ENCODE assay signal across 21 cellular contexts in the genomic region with DNA sequence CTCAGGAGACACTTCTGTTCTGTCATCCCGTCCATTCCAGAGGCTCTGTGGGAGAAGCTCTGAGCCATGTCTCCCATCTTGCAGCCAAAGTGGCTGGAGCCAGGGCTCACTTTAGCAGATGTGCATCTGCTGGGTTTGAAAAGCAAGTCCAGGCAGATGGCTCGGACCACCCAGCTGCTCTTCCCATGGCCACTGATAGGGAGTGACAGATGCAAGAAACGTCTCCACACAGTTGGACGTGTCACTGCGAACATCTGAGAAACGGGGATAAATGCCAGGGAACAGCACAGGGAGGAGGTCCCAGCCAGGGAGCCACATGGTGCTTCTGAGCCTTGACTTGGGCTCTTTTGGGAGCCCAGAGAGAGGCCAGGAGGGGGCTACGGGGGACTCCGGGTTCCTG.
"Had no signal": no experiment of that assay in that cellular context is flagged by ENCODE, and none has a peak within 500 bp of the region (broad histone marks: within the 10 kb centered on the region; RNA-seq: fewer than 3 reads in every experiment).

No MANE protein-coding gene starts in this region.

- H3K36me3 Mint-ChIP-seq: naive B cell had no signal

- H3K27ac ChIP-seq: ascending aorta, gastrocnemius medialis, pancreas, transverse colon, vagina had no signal

- H3K36me3 ChIP-seq: ascending aorta, breast epithelium, gastrocnemius medialis, heart left ventricle, pancreas, transverse colon, vagina had no signal

- H3K27me3 ChIP-seq: ascending aorta, pancreas, transverse colon, vagina had no signal

- H3K9me3 ChIP-seq: ascending aorta, breast epithelium, gastrocnemius medialis, heart left ventricle, mucosa of descending colon, pancreas, transverse colon, vagina had no signal

- H3K4me3 ChIP-seq: ascending aorta, breast epithelium, gastrocnemius medialis, heart left ventricle, mucosa of descending colon, pancreas, transverse colon, vagina had no signal

- H3K27ac Mint-ChIP-seq: activated CD4-positive, alpha-beta T cell treated with anti-CD3 and anti-CD28 coated beads, Interleukin-2, amount 10 ng/mL, durations not matched to agents 7 days and 5 days; naive B cell had no signal

- DNase-seq: activated CD4-positive, alpha-beta T cell treated with anti-CD3 and anti-CD28 coated beads, Interleukin-2, amount 10 ng/mL, durations not matched to agents 7 days and 5 days; activated CD8-positive, alpha-beta memory T cell treated with anti-CD3 and anti-CD28 coated beads, Interleukin-2, amount 50 U/mL, for 4 hours; activated effector memory CD4-positive, alpha-beta T cell treated with Interleukin-2 at 50 U/mL for 16 hours; activated naive CD4-positive, alpha-beta T cell treated with anti-CD3 and anti-CD28 coated beads, Interleukin-2, amount 50 U/mL, for 16 hours; activated T-cell treated with anti-CD3 and anti-CD28 coated beads, Interleukin-2, amount 50 U/mL, for 4 hours; cerebellar nuclear complex; effector CD4-positive, alpha-beta T cell; gastrocnemius medialis; immature natural killer cell; kidney glomerular epithelial cell; mesenchymal stem cell; naive B cell; stimulated activated CD8-positive, alpha-beta memory T cell treated with anti-CD3 and anti-CD28 coated beads, Interleukin-4, amount 100 ng/mL, for 48 hours; stimulated activated naive CD4-positive, alpha-beta T cell; transverse colon had no signal

- H3K9me3 Mint-ChIP-seq: activated CD4-positive, alpha-beta T cell treated with anti-CD3 and anti-CD28 coated beads, Interleukin-2, amount 10 ng/mL, durations not matched to agents 7 days and 5 days; activated T-cell treated with anti-CD3 and anti-CD28 coated beads, Interleukin-2, amount 50 U/mL, for 4 hours had no signal

- H3K4me3 Mint-ChIP-seq: activated CD4-positive, alpha-beta T cell treated with anti-CD3 and anti-CD28 coated beads, Interleukin-2, amount 10 ng/mL, durations not matched to agents 7 days and 5 days; activated T-cell treated with anti-CD3 and anti-CD28 coated beads, Interleukin-2, amount 50 U/mL, for 4 hours; immature natural killer cell had no signal

- H3K4me1 ChIP-seq: ascending aorta, gastrocnemius medialis, pancreas, transverse colon, vagina had no signal

- H3K4me1 Mint-ChIP-seq: activated CD4-positive, alpha-beta T cell treated with anti-CD3 and anti-CD28 coated beads, Interleukin-2, amount 10 ng/mL, durations not matched to agents 7 days and 5 days; naive B cell had no signal

- H3K27me3 Mint-ChIP-seq: activated CD4-positive, alpha-beta T cell treated with anti-CD3 and anti-CD28 coated beads, Interleukin-2, amount 10 ng/mL, durations not matched to agents 7 days and 5 days had no signal
